In genomic region chr9:135249191-135249590, GRCh38 we compare ENCODE assay signal across 26 cellular contexts.
"Had no signal": no experiment of that assay in that cellular context is flagged by ENCODE, and none has a peak within 500 bp of the region (broad histone marks: within the 10 kb centered on the region; RNA-seq: fewer than 3 reads in every experiment).

No MANE protein-coding gene starts in this region.

- H3K4me3 ChIP-seq: K562 had no signal

- DNase-seq: activated B cell treated with CpG ODN at 0.5 μM for 24 hours; activated CD4-positive, alpha-beta memory T cell treated with anti-CD3 and anti-CD28 coated beads for 36 hours; activated CD4-positive, alpha-beta T cell treated with anti-CD3 and anti-CD28 coated beads for 1 hour; activated CD4-positive, alpha-beta T cell treated with anti-CD3 and anti-CD28 coated beads, Interleukin-2, amount 10 ng/mL, durations not matched to agents 7 days and 5 days; activated CD8-positive, alpha-beta memory T cell treated with anti-CD3 and anti-CD28 coated beads for 24 hours; activated effector memory CD4-positive, alpha-beta T cell treated with anti-CD3 and anti-CD28 coated beads, Interleukin-2, amount 50 U/mL, for 16 hours; activated naive CD4-positive, alpha-beta T cell treated with anti-CD3 and anti-CD28 coated beads for 36 hours; activated T-cell treated with anti-CD3 and anti-CD28 coated beads, Interleukin-2, amount 50 U/mL, for 4 hours; amygdala; Karpas-422; MM.1S; NCI-H1105; NCI-H1436; NCI-H1694 treated with DMSO at 0.1 percent for 48 hours; NCI-H2029 treated with DMSO at 0.1 percent for 48 hours; NCI-H345; NCI-H510A; NCI-H526 treated with DMSO at 0.1 percent for 48 hours; NCI-H82; OCI-M1; SIG-M5; T-helper 17 cell; T-helper 9 cell had no signal

- H3K27ac ChIP-seq: RWPE1 had no signal

- ATAC-seq: activated T-cell treated with anti-CD3 and anti-CD28 coated beads, Interleukin-2, amount 50 U/mL, for 4 hours; K562; Panc1; T-helper 17 cell had no signal
